ENCODE assay signal across 27 cellular contexts in the genomic region with DNA sequence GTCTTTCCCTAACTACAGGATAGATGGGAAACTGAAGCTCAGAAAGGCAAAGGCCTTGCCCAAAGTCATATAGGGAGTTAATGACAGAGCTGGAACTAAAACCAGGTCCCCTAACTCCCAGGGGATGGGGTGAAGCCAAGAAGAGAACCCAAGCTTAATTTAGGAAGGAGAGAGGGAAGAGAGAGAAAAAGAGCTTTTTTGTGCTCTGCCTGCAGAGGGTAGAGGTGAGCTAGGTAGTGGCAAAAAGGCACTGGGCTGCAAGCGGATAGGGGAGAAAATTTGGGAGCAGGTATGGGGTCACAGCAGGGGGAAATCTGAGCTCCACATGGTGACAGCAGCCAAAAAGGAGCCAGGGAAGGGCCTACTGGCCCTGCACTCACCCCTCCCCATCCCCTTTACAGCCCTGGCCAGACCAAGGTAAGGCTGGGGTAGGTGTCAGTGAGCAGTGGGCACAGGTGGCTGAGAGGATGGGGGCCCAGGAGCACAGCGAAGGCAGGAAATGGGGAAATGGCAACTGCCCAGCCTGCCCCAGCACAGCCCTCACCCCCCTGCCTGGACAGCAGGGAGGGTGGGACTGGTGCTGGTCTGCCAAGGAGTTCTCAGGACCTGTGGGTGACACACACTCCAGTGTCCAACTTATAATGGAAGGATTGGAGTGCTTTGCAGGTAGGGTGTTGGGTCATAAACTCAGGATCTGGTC. TPM values are rescaled to one million over a fixed set of nuclear protein-coding genes. Genes with fewer than 3 reads are reported as not detected.
DNase-seq lines count a peak whose midpoint lies in the region; ATAC-seq, FAIRE-seq and TF ChIP-seq lines count a peak whose summit lies in the region.
"Had no signal": no experiment of that assay in that cellular context is flagged by ENCODE, and none has a peak within 500 bp of the region (broad histone marks: within the 10 kb centered on the region; RNA-seq: fewer than 3 reads in every experiment).

No MANE protein-coding gene starts in this region.

- H3K9me2 ChIP-seq in OCI-LY7 (ENCODE audit: insufficient read depth, low read length): no peaks in the 10 kb centered on the region

- no peaks in the 10 kb centered on the region for H3K9me3 ChIP-seq in OCI-LY7 (ENCODE audit: low read length)
- H3K9me3 ChIP-seq in keratinocyte (ENCODE audit: control insufficient read depth, low read depth, low read length): no peaks in the 10 kb centered on the region
- H3K9me3 ChIP-seq in mucosa of descending colon: no peaks in the 10 kb centered on the region
- H3K9me3 ChIP-seq: right atrium auricular region, transverse colon had no signal

- CTCF ChIA-PET in OCI-LY7 (lab: Charles Lee; ENCODE audit: unreplicated experiment): interaction anchor here (0.9 kb wide), 1 partner anchor 13 kb away, joined by 3 read pairs; no protein-coding TSS in a partner anchor

- ATAC-seq in mucosa of descending colon: no peak
- ATAC-seq: naive thymus-derived CD4-positive, alpha-beta T cell had no signal

- TF ChIP-seq CTCF in 22Rv1 (IDR thresholded peaks at IDR 0.05) (peak; percentile 18; the same call in 1 of the 2 replicates), GM12873 (IDR thresholded peaks at IDR 0.05; ENCODE audit: insufficient read depth, low read depth, low read length, missing control alignments) (peak; percentile 24), OCI-LY7 (conservative IDR thresholded peaks at IDR 0.05; ENCODE audit: low read length) (peak; percentile 43; the same call in 1 of the 2 replicates), keratinocyte (optimal IDR thresholded peaks at IDR 0.05 in 1 of 3, IDR thresholded peaks at IDR 0.05 in 1 of 3, conservative IDR thresholded peaks at IDR 0.05 in 1 of 3; ENCODE audit: extremely low read depth in 1 of 3, insufficient read depth in 2 of 3, low read length in 3 of 3) (peak; percentile 21 to 44 (median 24)), mucosa of descending colon (IDR thresholded peaks at IDR 0.05) (no peak)

- no peak overlapping the region for H3K9ac ChIP-seq in keratinocyte (ENCODE audit: control insufficient read depth, extremely low read depth, insufficient read depth, low read length)

- intact Hi-C loops in OCI-LY7 (cut with micrococcal nuclease; ENCODE audit: unreplicated experiment) (no loop called here), mucosa of descending colon (cut with DNase I, micrococcal nuclease) (no loop called here), posterior cingulate gyrus (cut with DNase I) (no loop called here)

- no peak overlapping the region for H2AFZ ChIP-seq in OCI-LY7 (ENCODE audit: low read length)
- no peak overlapping the region for H2AFZ ChIP-seq in keratinocyte (ENCODE audit: control insufficient read depth, low read length)

- H4K20me1 ChIP-seq in OCI-LY7 (ENCODE audit: insufficient read depth, low read length): no peaks in the 10 kb centered on the region
- H4K20me1 ChIP-seq in keratinocyte (ENCODE audit: control insufficient read depth, extremely low read depth, insufficient read depth, low read length): no peaks in the 10 kb centered on the region

- H3K4me1 ChIP-seq in OCI-LY7 (ENCODE audit: insufficient read depth, low read length, poor library complexity, severe bottlenecking): peaks cover 12% of the 10 kb centered on the region
- peaks cover 5% of the 10 kb centered on the region for H3K4me1 ChIP-seq in keratinocyte (ENCODE audit: control insufficient read depth, extremely low read depth, insufficient read depth, low read length)
- peaks cover 8% of the 10 kb centered on the region for H3K4me1 ChIP-seq in mucosa of descending colon (ENCODE audit: low read depth)

- H3K4me2 ChIP-seq in OCI-LY7 (ENCODE audit: low read length) (no peak overlapping the region), keratinocyte (ENCODE audit: control insufficient read depth, extremely low read depth, insufficient read depth, low read depth, low read length) (no peak overlapping the region)

- H3K27ac ChIP-seq in 22Rv1 (no peak overlapping the region), OCI-LY7 (ENCODE audit: low read depth, low read length, poor library complexity, severe bottlenecking) (no peak overlapping the region), keratinocyte (ENCODE audit: control insufficient read depth, insufficient read depth, low read length) (no peak overlapping the region)
- H3K27ac ChIP-seq: C4-2B, coronary artery, right atrium auricular region, SK-N-MC, transverse colon, VCaP had no signal

- no peak for DNase-seq in OCI-LY7 (ENCODE audit: low spot score)
- no peak for DNase-seq in keratinocyte (ENCODE audit: low read depth, low spot score)
- DNase-seq in HK-2 (ENCODE audit: unreplicated experiment): no peak
- no peak for DNase-seq in mucosa of descending colon
- DNase-seq in RKO (ENCODE audit: low spot score): no peak
- DNase-seq in posterior cingulate gyrus: no peak
- DNase-seq: ACHN; activated CD4-positive, alpha-beta T cell treated with anti-CD3 and anti-CD28 coated beads, Interleukin-2, amount 50 U/mL, for 4 hours; activated gamma-delta T cell; glutamatergic neuron; mesenchymal stem cell; naive thymus-derived CD4-positive, alpha-beta T cell; NCI-H2081 treated with DMSO at 0.1 percent for 48 hours; NCI-H510A; stimulated activated CD4-positive, alpha-beta T cell treated with anti-CD3 and anti-CD28 coated beads, Interleukin-12 subunit alpha, Interleukin-12 subunit beta, amount 100 ng/mL, for 4 hours; stimulated activated CD4-positive, alpha-beta T cell treated with anti-CD3 and anti-CD28 coated beads, Interleukin-4, amount 100 ng/mL, for 4 hours; T-helper 2 cell; transverse colon had no signal

- H3K36me3 ChIP-seq in OCI-LY7 (ENCODE audit: insufficient read depth, low read length) (no peaks in the 10 kb centered on the region), keratinocyte (ENCODE audit: control insufficient read depth in 2 of 2, extremely low read depth in 1 of 2, insufficient read depth in 2 of 2, low read length in 2 of 2) (no peaks in the 10 kb centered on the region), mucosa of descending colon (ENCODE audit: low read depth) (no peaks in the 10 kb centered on the region)
- H3K36me3 ChIP-seq: right atrium auricular region, transverse colon had no signal

- dilution Hi-C loops in keratinocyte (cut with MboI; ENCODE audit: extremely low pct_ligation_motif_present, low sequenced_read_pairs): no loop called here

- FAIRE-seq in keratinocyte (lab: Jason Lieb, UNC): no peak
- FAIRE-seq: D721Med, endometrium had no signal

- peaks cover 20% of the 10 kb centered on the region for H3K27me3 ChIP-seq in keratinocyte (ENCODE audit: control insufficient read depth, extremely low read depth, insufficient read depth, low read length)
- H3K27me3 ChIP-seq: right atrium auricular region had no signal

- POLR2A ChIA-PET in OCI-LY7 (lab: Charles Lee): no interaction called here

- BruUV-seq in OCI-LY7 (replicated peaks; lab: Mats Ljungman, UMichigan): no TSS peak

- H3K4me3 ChIP-seq in OCI-LY7 (ENCODE audit: low read depth, low read length, poor library complexity, severe bottlenecking) (no peak overlapping the region), keratinocyte (ENCODE audit: control insufficient read depth in 2 of 3, extremely low read depth in 1 of 3, insufficient read depth in 2 of 3, low read depth in 1 of 3, low read length in 3 of 3) (no peak overlapping the region), mucosa of descending colon (no peak overlapping the region)
- H3K4me3 ChIP-seq: coronary artery, right atrium auricular region, SK-N-MC, transverse colon had no signal

- H3K79me2 ChIP-seq in OCI-LY7 (ENCODE audit: insufficient read depth, low read depth, low read length) (no peaks in the 10 kb centered on the region), keratinocyte (ENCODE audit: control insufficient read depth, insufficient read depth, low read length) (no peaks in the 10 kb centered on the region)

- H3K9me1 ChIP-seq in keratinocyte (ENCODE audit: control insufficient read depth, extremely low read depth, insufficient read depth, low read length): no peaks in the 10 kb centered on the region

RNA-seq across cellular contexts. Expression of gene ENHO, which starts 3.3 kb away (rescaled TPM):
- not detected in 2 replicates for total RNA-seq in OCI-LY7 (2014; rRNA removed; shearing (Covaris generic))
- total RNA-seq in OCI-LY7 (2022) (0.46 and 0.91 TPM in 2 replicates), mucosa of descending colon (1 to 10 TPM; 1.4 to 2.0 (median 1.5) TPM)
- 0.06 TPM in 1 of 3 replicates, not detected in the others for polyA plus RNA-seq in keratinocyte
- not detected for polyA plus RNA-seq in keratinocyte (2011; ENCODE audit: low read depth)
- polyA plus RNA-seq in keratinocyte (2011; cell fraction: cytosol; rRNA removed): 0.06 TPM in 1 of 2 replicates, not detected in the other
- polyA plus RNA-seq in keratinocyte (2011; cell fraction: nucleus; rRNA removed): not detected in 2 replicates
- not detected in 2 replicates for polyA plus RNA-seq in keratinocyte (2012; ENCODE audit: low replicate concordance)
- polyA minus RNA-seq in keratinocyte: not detected in 3 replicates
- not detected for polyA minus RNA-seq in keratinocyte (2011; cell fraction: cytosol; rRNA and poly(A)+ RNA removed)
- not detected in 2 replicates for polyA minus RNA-seq in keratinocyte (2011; cell fraction: nucleus; rRNA and poly(A)+ RNA removed)
